15 cellular contexts compared by ENCODE assay signal in genomic region chr3:24287728-24288450, GRCh38.
DNase-seq lines count a peak whose midpoint lies in the region; ATAC-seq and TF ChIP-seq lines count a peak whose summit lies in the region.
"Had no signal": no experiment of that assay in that cellular context is flagged by ENCODE, and none has a peak within 500 bp of the region (broad histone marks: within the 10 kb centered on the region; RNA-seq: fewer than 3 reads in every experiment).

No MANE protein-coding gene starts in this region.

- H3K9me3 ChIP-seq in PC-3 (ENCODE audit: low read length) (no peaks in the 10 kb centered on the region; the same call in 1 of the 2 replicates), muscle layer of duodenum (ENCODE audit: control insufficient read depth in 1 of 2, low read length in 2 of 2) (no peaks in the 10 kb centered on the region), suprapubic skin (no peaks in the 10 kb centered on the region), T-helper 17 cell (ENCODE audit: control insufficient read depth, low read length, poor library complexity, severe bottlenecking) (no peaks in the 10 kb centered on the region)

- TF ChIP-seq EP300 in suprapubic skin (IDR thresholded peaks at IDR 0.05): no peak

- H4K20me1 ChIP-seq in PC-3 (ENCODE audit: low read length): no peaks in the 10 kb centered on the region

- H3K27ac Mint-ChIP-seq in T-helper 17 cell: no peak overlapping the region
- H3K27ac Mint-ChIP-seq: endodermal cell, natural killer cell had no signal

- no peak overlapping the region for H3K9ac ChIP-seq in PC-3 (ENCODE audit: low read length)

- H3K4me1 ChIP-seq in PC-3 (ENCODE audit: insufficient read depth, low read length) (peaks cover 4% of the 10 kb centered on the region; the same call in 1 of the 2 replicates), muscle layer of duodenum (ENCODE audit: control insufficient read depth in 1 of 2, insufficient read depth in 2 of 2, low read length in 2 of 2) (peaks cover 0 to 36% of the 10 kb centered on the region in 2 donors), suprapubic skin (peaks cover 15% of the 10 kb centered on the region)
- H3K4me1 ChIP-seq: SJCRH30 had no signal

- DNase-seq in PC-3: no peak
- peak; percentile 46 for DNase-seq in globus pallidus (ENCODE audit: low spot score)
- DNase-seq in suprapubic skin (ENCODE audit: low spot score in 2 of 2): no peak
- DNase-seq in T-helper 17 cell: no peak
- no peak for DNase-seq in NCI-H1930 (lab: John Stamatoyannopoulos, UW)
- DNase-seq: activated CD4-positive, CD25-positive, alpha-beta regulatory T cell; AML-193; endodermal cell; natural killer cell; NCI-H2029 treated with DMSO at 0.1 percent for 48 hours; NCI-H526; SJCRH30 had no signal

- H3K27ac ChIP-seq in PC-3 (ENCODE audit: low read length) (no peak overlapping the region), muscle layer of duodenum (ENCODE audit: low read length) (peak overlapping the region; percentile 0), suprapubic skin (peak overlapping the region; percentile 53)
- H3K27ac ChIP-seq: SJCRH30 had no signal

- H2AFZ ChIP-seq in PC-3 (ENCODE audit: low read length): no peak overlapping the region

- no peaks in the 10 kb centered on the region for H3K27me3 Mint-ChIP-seq in T-helper 17 cell

- no peaks in the 10 kb centered on the region for H3K4me1 Mint-ChIP-seq in T-helper 17 cell
- H3K4me1 Mint-ChIP-seq: endodermal cell, natural killer cell had no signal

- no peak for TF ChIP-seq POLR2A in suprapubic skin (IDR thresholded peaks at IDR 0.05)

- no TSS peak for BruUV-seq in PC-3 (replicated peaks; lab: Mats Ljungman, UMichigan)

- CTCF ChIA-PET in PC-3 (lab: Charles Lee): no interaction called here

- H3K36me3 ChIP-seq in PC-3 (ENCODE audit: low read depth, low read length): no peaks in the 10 kb centered on the region
- no peaks in the 10 kb centered on the region for H3K36me3 ChIP-seq in muscle layer of duodenum (ENCODE audit: control insufficient read depth in 1 of 2, insufficient read depth in 2 of 2, low read length in 2 of 2)
- H3K36me3 ChIP-seq in suprapubic skin: no peaks in the 10 kb centered on the region
- H3K36me3 ChIP-seq: SJCRH30 had no signal

- no peaks in the 10 kb centered on the region for H3K79me2 ChIP-seq in PC-3 (ENCODE audit: low read length)

- ATAC-seq in PC-3 (peak; percentile 43), T-helper 17 cell (no peak), GM19397 (IDR thresholded peaks at IDR 0.05; ENCODE audit: unreplicated experiment) (no peak), GM18519 (IDR thresholded peaks at IDR 0.05; ENCODE audit: low FRiP score, unreplicated experiment) (no peak)
- ATAC-seq: natural killer cell had no signal

- intact Hi-C loops in PC-3 (cut with micrococcal nuclease): no loop called here

- no peak overlapping the region for H3K4me3 Mint-ChIP-seq in T-helper 17 cell
- H3K4me3 Mint-ChIP-seq: endodermal cell, natural killer cell had no signal

- 55% methylated on average over 3 of the region's 3 CpGs for WGBS in suprapubic skin

- TF ChIP-seq CTCF in PC-3 (conservative IDR thresholded peaks at IDR 0.05; ENCODE audit: low read depth, low read length) (no peak), suprapubic skin (IDR thresholded peaks at IDR 0.05) (no peak)

- H3F3A ChIP-seq in PC-3 (ENCODE audit: low read length, unreplicated experiment): no peaks in the 10 kb centered on the region

- no peak overlapping the region for H3K4me2 ChIP-seq in PC-3 (ENCODE audit: low read length)

- no peak overlapping the region for H3K4me3 ChIP-seq in PC-3 (ENCODE audit: low read length)
- H3K4me3 ChIP-seq in muscle layer of duodenum (ENCODE audit: low read depth in 1 of 2, low read length in 2 of 2): no peak overlapping the region
- no peak overlapping the region for H3K4me3 ChIP-seq in suprapubic skin
- H3K4me3 ChIP-seq: SJCRH30 had no signal

- H3K9me2 ChIP-seq in PC-3 (replicated peaks; ENCODE audit: low read length): no peaks in the 10 kb centered on the region

- POLR2A ChIA-PET in PC-3 (lab: Charles Lee; ENCODE audit: unreplicated experiment): interaction anchor here (0.6 to 0.7 kb wide), 2 partner anchors 95 to 172 kb away, joined by 3 to 5 read pairs; no protein-coding TSS in a partner anchor

- no peaks in the 10 kb centered on the region for H3K36me3 Mint-ChIP-seq in T-helper 17 cell (ENCODE audit: low read depth)
- H3K36me3 Mint-ChIP-seq: natural killer cell had no signal

- H3K27me3 ChIP-seq in PC-3 (ENCODE audit: low read length) (no peaks in the 10 kb centered on the region), muscle layer of duodenum (ENCODE audit: low read depth, low read length) (no peaks in the 10 kb centered on the region), suprapubic skin (no peaks in the 10 kb centered on the region)
- H3K27me3 ChIP-seq: SJCRH30 had no signal
